In the genomic region with DNA sequence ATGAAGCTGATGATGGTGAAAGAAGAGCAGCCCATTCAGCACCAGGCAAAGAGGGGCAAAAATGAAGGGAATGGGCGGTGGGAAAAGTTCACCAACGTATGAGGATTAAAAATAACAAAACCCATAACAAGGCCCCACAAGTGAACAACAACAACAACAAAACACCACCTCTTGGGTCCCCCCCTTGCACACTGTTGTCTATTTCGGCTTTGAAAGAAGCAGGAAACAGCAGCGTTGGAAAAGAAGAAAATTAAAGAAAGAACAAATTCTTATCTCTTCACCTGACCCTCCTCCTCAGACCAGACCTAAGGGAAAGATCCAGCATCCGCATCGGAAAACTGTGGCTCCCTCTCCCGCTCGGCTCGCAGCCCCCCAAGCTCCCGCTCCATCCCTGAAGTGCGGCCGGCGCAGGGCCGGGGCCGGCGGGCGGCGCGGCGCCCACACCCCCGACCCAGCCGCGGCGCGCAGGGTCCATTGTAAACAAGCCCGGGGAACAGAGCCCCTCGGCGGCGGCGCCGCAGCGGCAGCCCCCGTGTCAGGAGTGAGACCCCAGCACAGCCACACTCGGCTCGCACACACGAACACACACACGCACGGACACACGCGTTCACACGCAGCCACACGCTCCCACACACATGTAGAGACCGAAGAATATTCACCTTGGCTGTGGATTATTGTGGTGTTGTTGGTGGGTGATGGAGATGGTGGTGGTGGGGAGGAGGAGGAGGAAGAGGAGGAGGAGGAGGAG, we compare ENCODE assay signal across 7 cellular contexts. TPM values are rescaled to one million over a fixed set of nuclear protein-coding genes. Genes with fewer than 3 reads are reported as not detected.
DNase-seq lines count a peak whose midpoint lies in the region; ATAC-seq, FAIRE-seq and TF ChIP-seq lines count a peak whose summit lies in the region.

No MANE protein-coding gene starts in this region.

- H3K36me3 ChIP-seq in K562 (ENCODE audit: control insufficient read depth, insufficient read depth, low read length), result no peaks in the 10 kb centered on the region; the same call in 2 of the 3 replicates

- TF ChIP-seq CTCF in GM12875 (IDR thresholded peaks at IDR 0.05; ENCODE audit: borderline replicate concordance, insufficient read depth, low read depth, low read length) (no peak), K562 (IDR thresholded peaks at IDR 0.05 in 2 of 3, conservative IDR thresholded peaks at IDR 0.05 in 1 of 3; ENCODE audit: insufficient read depth in 2 of 3, low read depth in 1 of 3, low read length in 3 of 3) (no peak)

- POLR2A ChIA-PET in K562 (lab: Yijun Ruan, JAX), result interaction anchor here (1.3 kb wide), 1 partner anchor 16 kb away, joined by 3 read pairs; no protein-coding TSS in a partner anchor

- H3K9me3 ChIP-seq in K562 (replicated peaks; ENCODE audit: control insufficient read depth, insufficient read depth, low read depth, low read length), result no peaks in the 10 kb centered on the region

- H3K27ac ChIP-seq in K562 (ENCODE audit: extremely low read depth, low read depth, low read length), result peak overlapping the region; percentile 100

- no peaks in the 10 kb centered on the region for H3K9me1 ChIP-seq in K562 (ENCODE audit: control insufficient read depth, insufficient read depth, low read length)

- TF ChIP-seq EP300 in K562 (IDR thresholded peaks at IDR 0.05; ENCODE audit: low read length), result no peak

- H3K36me3 Mint-ChIP-seq in stimulated activated naive B cell treated with anti-CD40 and anti-IgM and Interleukin-4, amounts not matched to agents 10 μg/mL and 1 μg/mL and 100 μg/mL, for 72 hours, result peaks cover 1 to 7% of the 10 kb centered on the region in 2 donors

- intact Hi-C loops in K562 (cut with micrococcal nuclease), result loop anchor here (2.0 kb wide), 1 partner anchor 58 kb away; no protein-coding TSS in a partner anchor

- H3K4me2 ChIP-seq in K562 (ENCODE audit: insufficient read depth, low read length), result peak overlapping the region; percentile 88

- ATAC-seq in K562, result peak; percentile 1; the same call in 1 of the 3 replicates
- ATAC-seq in stimulated activated naive B cell treated with anti-CD40 and anti-IgM and Interleukin-4, amounts not matched to agents 10 μg/mL and 1 μg/mL and 100 μg/mL, for 72 hours (replicated peaks), result peak; percentile 1
- no peak for ATAC-seq in HG02973 (IDR thresholded peaks at IDR 0.05; ENCODE audit: unreplicated experiment)

- peaks cover 4 to 5% of the 10 kb centered on the region in 2 experiments; a peak in 1 of 5 replicates for H3K4me1 ChIP-seq in K562 (replicated peaks in 1 of 2; ENCODE audit: control insufficient read depth in 2 of 2, insufficient read depth in 2 of 2, low read length in 2 of 2)

- peak overlapping the region; percentile 82 for H2AFZ ChIP-seq in K562 (ENCODE audit: low read depth, low read length)

- H3K4me3 Mint-ChIP-seq in stimulated activated naive B cell treated with anti-CD40 and anti-IgM and Interleukin-4, amounts not matched to agents 10 μg/mL and 1 μg/mL and 100 μg/mL, for 72 hours, result peak overlapping the region; percentile 97 to 99

- peaks cover 91% of the 10 kb centered on the region for H3K79me2 ChIP-seq in K562 (ENCODE audit: control insufficient read depth, insufficient read depth, low read length)

- in situ Hi-C loops in K562 (cut with MboI), result no loop called here

- H3K27me3 Mint-ChIP-seq in stimulated activated naive B cell treated with anti-CD40 and anti-IgM and Interleukin-4, amounts not matched to agents 10 μg/mL and 1 μg/mL and 100 μg/mL, for 72 hours, result no peaks in the 10 kb centered on the region

- H3K9me3 Mint-ChIP-seq in stimulated activated naive B cell treated with anti-CD40 and anti-IgM and Interleukin-4, amounts not matched to agents 10 μg/mL and 1 μg/mL and 100 μg/mL, for 72 hours, result no peaks in the 10 kb centered on the region

- WGBS in K562 (ENCODE audit: insufficient coverage, low coverage, missing lambda C conversion rate), result under 1% methylated on average over 39 of the region's 43 CpGs

- H3K27ac Mint-ChIP-seq in stimulated activated naive B cell treated with anti-CD40 and anti-IgM and Interleukin-4, amounts not matched to agents 10 μg/mL and 1 μg/mL and 100 μg/mL, for 72 hours, result peak overlapping the region; percentile 100

- no peaks in the 10 kb centered on the region for H3K27me3 ChIP-seq in K562 (ENCODE audit: control insufficient read depth in 2 of 2, insufficient read depth in 2 of 2, low read length in 2 of 2)

- no peaks in the 10 kb centered on the region for H4K20me1 ChIP-seq in K562 (replicated peaks; ENCODE audit: control insufficient read depth, insufficient read depth, low read length)

- peak; percentile 25 for DNase-seq in M059J (ENCODE audit: low read depth)
- peak in 2 of 4 experiments; percentile 22 to 26 for DNase-seq in K562 (ENCODE audit: extremely low read depth in 1 of 4, low spot score in 3 of 4)
- DNase-seq in islet precursor cell, result peak; percentile 62
- no peak for DNase-seq in stimulated activated naive B cell treated with anti-CD40 and anti-IgM and Interleukin-4, amounts not matched to agents 10 μg/mL and 1 μg/mL and 100 μg/mL, for 72 hours
- no peak for DNase-seq in inferior parietal cortex (ENCODE audit: extremely low spot score)

- BruUV-seq in K562 (replicated peaks; lab: Mats Ljungman, UMichigan), result no TSS peak

- TF ChIP-seq RAD21 in K562 (CRISPR knock-in tag; conservative IDR thresholded peaks at IDR 0.05 in 1 of 2, IDR thresholded peaks at IDR 0.05 in 1 of 2), result no peak

- H3K4me1 Mint-ChIP-seq in stimulated activated naive B cell treated with anti-CD40 and anti-IgM and Interleukin-4, amounts not matched to agents 10 μg/mL and 1 μg/mL and 100 μg/mL, for 72 hours, result peaks cover 15 to 39% of the 10 kb centered on the region in 2 donors

- H3K9ac ChIP-seq in K562 (ENCODE audit: insufficient read depth in 1 of 2, low read depth in 2 of 2, low read length in 2 of 2), result peak overlapping the region; percentile 68 to 87

- CTCF ChIA-PET in K562 (lab: Yijun Ruan, JAX; ENCODE audit: low intra/inter-chr PET ratio), result no interaction called here

- FAIRE-seq in K562 (lab: Jason Lieb, UNC), result no peak

- TF ChIP-seq POLR2A in K562 (conservative IDR thresholded peaks at IDR 0.05), result no peak

- H3K4me3 ChIP-seq in GM12875 (ENCODE audit: low read depth, low read length) (peak overlapping the region; percentile 74), K562 (peak overlapping the region; percentile 82)

TF ChIP-seq in K562, 482 proteins besides CTCF, POLR2A, EP300 and RAD21 (continues in another document):
- TF ChIP-seq ZFX (CRISPR knock-in tag; IDR thresholded peaks at IDR 0.05), result peak; percentile 31; the same call in 1 of the 2 replicates
- TF ChIP-seq SIN3A (IDR thresholded peaks at IDR 0.05; ENCODE audit: borderline replicate concordance in 2 of 2, control insufficient read depth in 1 of 2, low read depth in 2 of 2, low read length in 2 of 2), result peak in 1 of 2 experiments; percentile 6; a peak in 1 of 4 replicates
- no peak for TF ChIP-seq HNRNPLL (IDR thresholded peaks at IDR 0.05; ENCODE audit: low read depth, low read length, poor library complexity, severe bottlenecking)
- TF ChIP-seq, protein P1, sequence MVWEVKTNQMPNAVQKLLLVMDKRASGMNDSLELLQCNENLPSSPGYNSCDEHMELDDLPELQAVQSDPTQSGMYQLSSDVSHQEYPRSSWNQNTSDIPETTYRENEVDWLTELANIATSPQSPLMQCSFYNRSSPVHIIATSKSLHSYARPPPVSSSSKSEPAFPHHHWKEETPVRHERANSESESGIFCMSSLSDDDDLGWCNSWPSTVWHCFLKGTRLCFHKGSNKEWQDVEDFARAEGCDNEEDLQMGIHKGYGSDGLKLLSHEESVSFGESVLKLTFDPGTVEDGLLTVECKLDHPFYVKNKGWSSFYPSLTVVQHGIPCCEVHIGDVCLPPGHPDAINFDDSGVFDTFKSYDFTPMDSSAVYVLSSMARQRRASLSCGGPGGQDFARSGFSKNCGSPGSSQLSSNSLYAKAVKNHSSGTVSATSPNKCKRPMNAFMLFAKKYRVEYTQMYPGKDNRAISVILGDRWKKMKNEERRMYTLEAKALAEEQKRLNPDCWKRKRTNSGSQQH (CRISPR knock-in tag; IDR thresholded peaks at IDR 0.05), result 0 out of 2 replicates have a peak, but pooled peaks have one; percentile 17
- peak; percentile 56 for TF ChIP-seq RBBP5 (IDR thresholded peaks at IDR 0.05; ENCODE audit: borderline replicate concordance, insufficient read depth, low read length, poor library complexity, severe bottlenecking)
- TF ChIP-seq, protein P2, sequence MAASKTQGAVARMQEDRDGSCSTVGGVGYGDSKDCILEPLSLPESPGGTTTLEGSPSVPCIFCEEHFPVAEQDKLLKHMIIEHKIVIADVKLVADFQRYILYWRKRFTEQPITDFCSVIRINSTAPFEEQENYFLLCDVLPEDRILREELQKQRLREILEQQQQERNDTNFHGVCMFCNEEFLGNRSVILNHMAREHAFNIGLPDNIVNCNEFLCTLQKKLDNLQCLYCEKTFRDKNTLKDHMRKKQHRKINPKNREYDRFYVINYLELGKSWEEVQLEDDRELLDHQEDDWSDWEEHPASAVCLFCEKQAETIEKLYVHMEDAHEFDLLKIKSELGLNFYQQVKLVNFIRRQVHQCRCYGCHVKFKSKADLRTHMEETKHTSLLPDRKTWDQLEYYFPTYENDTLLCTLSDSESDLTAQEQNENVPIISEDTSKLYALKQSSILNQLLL (CRISPR knock-in tag; IDR thresholded peaks at IDR 0.05; ENCODE audit: borderline replicate concordance), result no peak
- TF ChIP-seq ZNF263 (CRISPR knock-in tag; IDR thresholded peaks at IDR 0.05; ENCODE audit: borderline replicate concordance), result peak; percentile 95
- TF ChIP-seq MAFG (tag; conservative IDR thresholded peaks at IDR 0.05), result no peak

RNA-seq across cellular contexts. Expression of a gene that starts 0.5 kb away (rescaled TPM):
- 1.9 and 3.1 TPM in 2 replicates for total RNA-seq in M059J (2014; rRNA removed; shearing (Covaris generic))
- 11.5 and 17.9 TPM in 2 replicates for total RNA-seq in K562 (2011; cell fraction: chromatin; rRNA removed; ENCODE audit: low replicate concordance)
- 3.5 and 4.7 TPM in 2 replicates for total RNA-seq in K562 (2011; cell fraction: nucleolus; rRNA removed)
- 7.8 and 16.4 TPM in 2 replicates for total RNA-seq in K562 (2011; cell fraction: nucleoplasm; rRNA removed)
- 0.86 and 2.4 TPM in 2 replicates for total RNA-seq in K562 (2014; rRNA removed)
- total RNA-seq in K562 (2014; rRNA removed; fragmentation: Illumina TruSeq; extraction: Trizol), result 3.3 and 3.9 TPM in 2 replicates
- total RNA-seq in K562 (2015; rRNA removed; fragmentation: Illumina TruSeq; extraction: Trizol), result 2.0 and 2.1 TPM in 2 replicates
- 4.9 and 5.2 TPM in 2 replicates for total RNA-seq in K562 (2021)
- 3.9 and 5.7 TPM in 2 replicates for polyA plus RNA-seq in K562 (2011; rRNA removed)
- polyA plus RNA-seq in K562 (2011; cell fraction: cytosol; rRNA removed), result 2.6 and 3.3 TPM in 2 replicates
- polyA plus RNA-seq in K562 (2011; cell fraction: nucleus; rRNA removed), result 9.5 TPM in 2 replicates
- polyA plus RNA-seq in K562 (2012), result 1.5 and 3.3 TPM in 2 replicates
- polyA plus RNA-seq in K562 (2014; fragmentation: Illumina TruSeq; extraction: Trizol), result 2.7 TPM in 2 replicates
- polyA plus RNA-seq in K562 (2014; fragmentation: Nextera tagmentation; extraction: Ambion mirVana), result 1 to 10 TPM; 1.4 TPM
- 1.4 and 1.5 TPM in 2 replicates for polyA plus RNA-seq in K562 (2014; rRNA removed)
- 33.2 and 42.7 TPM in 2 replicates for polyA minus RNA-seq in K562 (2011; rRNA and poly(A)+ RNA removed)
- polyA minus RNA-seq in K562 (2011; cell fraction: cytosol; rRNA and poly(A)+ RNA removed), result 2.3 and 5.9 TPM in 2 replicates
- 17.6 and 25.2 TPM in 2 replicates for polyA minus RNA-seq in K562 (2011; cell fraction: nucleus; rRNA and poly(A)+ RNA removed)

Comparison
In these comparisons a context has a peak if more than half of its experiments do, and no peak if none do; other contexts are left out.
1. DNase-seq: peak in M059J (single experiment) and islet precursor cell (single experiment); none in stimulated activated naive B cell treated with anti-CD40 and anti-IgM and Interleukin-4, amounts not matched to agents 10 μg/mL and 1 μg/mL and 100 μg/mL, for 72 hours (single experiment) and inferior parietal cortex (single experiment).